ENCODE assay signal across 8 cellular contexts in genomic region chr1:113976609-113977278, GRCh38. TPM values are rescaled to one million over a fixed set of nuclear protein-coding genes. Genes with fewer than 3 reads are reported as not detected.
DNase-seq lines count a peak whose midpoint lies in the region; ATAC-seq and TF ChIP-seq lines count a peak whose summit lies in the region.

No MANE protein-coding gene starts in this region.

- ATAC-seq in GM19324 (IDR thresholded peaks at IDR 0.05; ENCODE audit: low FRiP score, unreplicated experiment) (no peak), HG02678 (IDR thresholded peaks at IDR 0.05; ENCODE audit: unreplicated experiment) (no peak)

- TF ChIP-seq CTCF in MM.1S (IDR thresholded peaks at IDR 0.05; ENCODE audit: low read length) (peak; percentile 24), prostate gland (IDR thresholded peaks at IDR 0.05) (peak in 1 of 4 experiments; percentile 14)

- no peak overlapping the region for H2AFZ ChIP-seq in MM.1S (ENCODE audit: low read length)

- no peaks in the 10 kb centered on the region for H3K79me2 ChIP-seq in MM.1S (ENCODE audit: low read length)

- H3K27ac ChIP-seq in MM.1S (ENCODE audit: low read length), result no peak overlapping the region
- peak overlapping the region; percentile 80 for H3K27ac ChIP-seq in mesodermal cell (ENCODE audit: low read depth, low read length, severe bottlenecking)
- no peak overlapping the region for H3K27ac ChIP-seq in prostate gland

- 10 to 42% methylated on average over 2 of the region's 4 CpGs for WGBS in mesodermal cell (ENCODE audit: insufficient coverage in 2 of 2), 2 experiments
- WGBS in prostate gland, result 55% methylated on average over 4 of the region's 4 CpGs

- no peaks in the 10 kb centered on the region for H3F3A ChIP-seq in MM.1S (ENCODE audit: insufficient read depth, low read length)

- no peak overlapping the region for H3K4me2 ChIP-seq in MM.1S (ENCODE audit: low read depth, low read length)

- H3K27me3 ChIP-seq in MM.1S (replicated peaks; ENCODE audit: insufficient read depth, low read length) (no peaks in the 10 kb centered on the region), prostate gland (replicated peaks; ENCODE audit: insufficient read depth) (no peaks in the 10 kb centered on the region)

- DNase-seq in ELR (ENCODE audit: low read depth) (peak; percentile 58), MM.1S (no peak), cerebellum (ENCODE audit: low spot score) (peak; percentile 17), NCI-H2107 treated with DMSO at 0.1 percent for 48 hours (lab: John Stamatoyannopoulos, UW; ENCODE audit: unreplicated experiment) (no peak), prostate gland (ENCODE audit: low spot score) (no peak)

- TF ChIP-seq POLR2A in prostate gland (IDR thresholded peaks at IDR 0.05), result no peak

- intact Hi-C loops in prostate gland (cut with DNase I), result loop anchor here (5.0 to 10.0 kb wide), 2 partner anchors 142 to 176 kb away; partner anchors contain the start of gene SYT6

- H3K9me3 ChIP-seq in MM.1S (replicated peaks; ENCODE audit: insufficient read depth, low read length), result no peaks in the 10 kb centered on the region
- H3K9me3 ChIP-seq in mesodermal cell (ENCODE audit: control insufficient read depth, low read length), result no peaks in the 10 kb centered on the region
- H3K9me3 ChIP-seq in prostate gland, result no peaks in the 10 kb centered on the region

- H3K36me3 ChIP-seq in MM.1S (replicated peaks; ENCODE audit: insufficient read depth, low read length), result no peaks in the 10 kb centered on the region
- H3K36me3 ChIP-seq in mesodermal cell (ENCODE audit: control insufficient read depth, insufficient read depth, low read length), result peaks cover 33% of the 10 kb centered on the region
- peaks cover 4 to 6% of the 10 kb centered on the region in 2 donors for H3K36me3 ChIP-seq in prostate gland

- no peaks in the 10 kb centered on the region for H3K9me2 ChIP-seq in MM.1S (replicated peaks; ENCODE audit: insufficient read depth, low read length)

- H3K9ac ChIP-seq in MM.1S (ENCODE audit: low read length), result no peak overlapping the region

- no peaks in the 10 kb centered on the region for H3K4me1 ChIP-seq in MM.1S (ENCODE audit: low read length)
- peaks cover 46% of the 10 kb centered on the region for H3K4me1 ChIP-seq in mesodermal cell (ENCODE audit: control insufficient read depth, insufficient read depth, low read length, poor library complexity, severe bottlenecking)
- no peaks in the 10 kb centered on the region for H3K4me1 ChIP-seq in prostate gland (replicated peaks)

- H3K4me3 ChIP-seq in MM.1S (ENCODE audit: low read length) (no peak overlapping the region), mesodermal cell (ENCODE audit: extremely low read depth, insufficient read depth, low read length, poor library complexity, severe bottlenecking) (no peak overlapping the region), prostate gland (no peak overlapping the region)

- H4K20me1 ChIP-seq in MM.1S (ENCODE audit: insufficient read depth, low read length), result no peaks in the 10 kb centered on the region; the same call in 1 of the 2 replicates

RNA-seq across cellular contexts. Expression of gene OLFML3, which starts 2.5 kb away (rescaled TPM):
- 26.4 TPM for total RNA-seq in cerebellum
- 49.7 TPM for polyA plus RNA-seq in mesodermal cell (2013, experiment 1 of 2)
- polyA plus RNA-seq in mesodermal cell (2013, experiment 2 of 2), result 44.7 TPM
- total RNA-seq in prostate gland, result 10 to 100 TPM; 15.8 to 25.1 TPM

RNA-seq across cellular contexts. Expression of gene HIPK1, which starts 47.6 kb away (rescaled TPM):
- total RNA-seq in cerebellum (46.9 TPM), prostate gland (10 to 100 TPM; 43.5 to 76.3 TPM)
- polyA plus RNA-seq in mesodermal cell (2013, experiment 1 of 2), result 40.1 TPM
- polyA plus RNA-seq in mesodermal cell (2013, experiment 2 of 2), result 31.3 TPM

Comparison
In these comparisons a context has a peak if more than half of its experiments do, and no peak if none do; other contexts are left out.
1. DNase-seq: peak in ELR (single experiment) and cerebellum (single experiment); none in MM.1S (single experiment), NCI-H2107 treated with DMSO at 0.1 percent for 48 hours (single experiment) and prostate gland (single experiment).